28 cellular contexts compared by ENCODE assay signal in genomic region chr10:43040482-43041256, GRCh38. TPM values are rescaled to one million over a fixed set of nuclear protein-coding genes. Genes with fewer than 3 reads are reported as not detected.
DNase-seq lines count a peak whose midpoint lies in the region; ATAC-seq and TF ChIP-seq lines count a peak whose summit lies in the region.
"Had no signal": no experiment of that assay in that cellular context is flagged by ENCODE, and none has a peak within 500 bp of the region (broad histone marks: within the 10 kb centered on the region; RNA-seq: fewer than 3 reads in every experiment).

No MANE protein-coding gene starts in this region.

- TF ChIP-seq CTCF in left ventricle myocardium inferior (IDR thresholded peaks at IDR 0.05; ENCODE audit: borderline replicate concordance) (no peak), osteocyte (IDR thresholded peaks at IDR 0.05) (no peak)

- no peak overlapping the region for H3K4me3 Mint-ChIP-seq in osteocyte (ENCODE audit: unreplicated experiment)
- H3K4me3 Mint-ChIP-seq: activated CD8-positive, alpha-beta T cell treated with anti-CD3 and anti-CD28 coated beads, Interleukin-2, amount 10 ng/mL, durations not matched to agents 7 days and 5 days; nephron progenitor cell; T-helper 2 cell treated with Interferon-gamma antibody and Interleukin-4, amounts not matched to agents 5 μg/mL and 100 μg/mL, for 36 hours had no signal

- no peaks in the 10 kb centered on the region for H3K9me3 ChIP-seq in left ventricle myocardium inferior (replicated peaks)
- H3K9me3 ChIP-seq: ascending aorta had no signal

- no peak overlapping the region for H3K4me3 ChIP-seq in left ventricle myocardium inferior
- H3K4me3 ChIP-seq: ascending aorta, cardiac muscle cell, GM12878, smooth muscle cell had no signal

- H3K4me1 Mint-ChIP-seq in osteocyte (ENCODE audit: unreplicated experiment), result peaks cover 18% of the 10 kb centered on the region

- no peak overlapping the region for H3K27ac Mint-ChIP-seq in osteocyte (ENCODE audit: unreplicated experiment)
- H3K27ac Mint-ChIP-seq: activated CD8-positive, alpha-beta T cell treated with anti-CD3 and anti-CD28 coated beads, Interleukin-2, amount 10 ng/mL, durations not matched to agents 7 days and 5 days; nephron progenitor cell; T-helper 2 cell treated with Interferon-gamma antibody and Interleukin-4, amounts not matched to agents 5 μg/mL and 100 μg/mL, for 36 hours had no signal

- no peak overlapping the region for H3K27ac ChIP-seq in left ventricle myocardium inferior (replicated peaks)
- H3K27ac ChIP-seq: ascending aorta, cardiac muscle cell, parathyroid adenoma had no signal

- ATAC-seq in left ventricle myocardium superior (no peak), HG02973 (IDR thresholded peaks at IDR 0.05; ENCODE audit: unreplicated experiment) (no peak), HG03280 (IDR thresholded peaks at IDR 0.05; ENCODE audit: unreplicated experiment) (no peak)
- ATAC-seq: activated CD8-positive, alpha-beta T cell treated with anti-CD3 and anti-CD28 coated beads, Interleukin-2, amount 10 ng/mL, durations not matched to agents 7 days and 5 days; GM12878; PC-3 had no signal

- H3K27me3 ChIP-seq in left ventricle myocardium inferior (ENCODE audit: low read depth), result no peaks in the 10 kb centered on the region
- H3K27me3 ChIP-seq: ascending aorta, cardiac muscle cell had no signal

- DNase-seq in left ventricle myocardium superior, result peak; percentile 6
- no peak for DNase-seq in left ventricle myocardium inferior
- DNase-seq in iPS-NIHi7 (ENCODE audit: extremely low spot score), result peak; percentile 9
- peak; percentile 75 for DNase-seq in osteocyte (ENCODE audit: extremely low spot score, unreplicated experiment)
- DNase-seq in dermis blood vessel endothelial cell, result no peak
- DNase-seq: ACHN; activated CD8-positive, alpha-beta T cell treated with anti-CD3 and anti-CD28 coated beads, Interleukin-2, amount 10 ng/mL, durations not matched to agents 7 days and 5 days; activated effector memory CD4-positive, alpha-beta T cell treated with anti-CD3 and anti-CD28 coated beads, Interleukin-2, amount 50 U/mL, for 16 hours; activated T-cell treated with anti-CD3 and anti-CD28 coated beads, Interleukin-2, amount 50 U/mL, for 1 hour; DMS153; foreskin fibroblast; kidney glomerular epithelial cell; NCI-H1417 treated with DMSO at 0.1 percent for 48 hours; NCI-H2081; NCI-H2227 treated with DMSO at 0.1 percent for 48 hours; NCI-H526 treated with DMSO at 0.1 percent for 48 hours; nephron progenitor cell; NK-92 treated with Interleukin-12 subunit alpha and Interleukin-12 subunit beta, amount 100 ng/mL, for 24 hours; PC-3; stimulated activated naive CD4-positive, alpha-beta T cell treated with Interleukin-2 at 50 U/mL for 16 hours had no signal

- H3K27me3 Mint-ChIP-seq in osteocyte (ENCODE audit: unreplicated experiment), result no peaks in the 10 kb centered on the region

- no peaks in the 10 kb centered on the region for H3K4me1 ChIP-seq in left ventricle myocardium inferior
- H3K4me1 ChIP-seq: ascending aorta, parathyroid adenoma had no signal

- H3K36me3 Mint-ChIP-seq in osteocyte (ENCODE audit: unreplicated experiment), result no peaks in the 10 kb centered on the region

- H3K9me3 Mint-ChIP-seq in osteocyte (ENCODE audit: unreplicated experiment), result no peaks in the 10 kb centered on the region
- H3K9me3 Mint-ChIP-seq: nephron progenitor cell; T-helper 2 cell treated with Interferon-gamma antibody and Interleukin-4, amounts not matched to agents 5 μg/mL and 100 μg/mL, for 36 hours had no signal

- intact Hi-C loops in left ventricle myocardium superior (cut with micrococcal nuclease) (no loop called here), left ventricle myocardium inferior (cut with micrococcal nuclease) (no loop called here)

- no peaks in the 10 kb centered on the region for H3K36me3 ChIP-seq in left ventricle myocardium inferior
- H3K36me3 ChIP-seq: ascending aorta, cardiac muscle cell had no signal

RNA-seq across cellular contexts. Expression of gene RET, which starts 36.2 kb away (rescaled TPM):
- total RNA-seq in left ventricle myocardium superior (8.4 TPM), left ventricle myocardium inferior (0.60 TPM), osteocyte (0.43 and 1.1 TPM in 2 replicates), dermis blood vessel endothelial cell (1.0 and 1.2 TPM in 2 replicates)
- total RNA-seq: ascending aorta, GM12878, PC-3 had no signal

Comparison
In these comparisons a context has a peak if more than half of its experiments do, and no peak if none do; other contexts are left out.
1. DNase-seq: peak in left ventricle myocardium superior (single experiment), iPS-NIHi7 (single experiment) and osteocyte (single experiment); none in left ventricle myocardium inferior (single experiment) and dermis blood vessel endothelial cell (single experiment).